In the genomic region with DNA sequence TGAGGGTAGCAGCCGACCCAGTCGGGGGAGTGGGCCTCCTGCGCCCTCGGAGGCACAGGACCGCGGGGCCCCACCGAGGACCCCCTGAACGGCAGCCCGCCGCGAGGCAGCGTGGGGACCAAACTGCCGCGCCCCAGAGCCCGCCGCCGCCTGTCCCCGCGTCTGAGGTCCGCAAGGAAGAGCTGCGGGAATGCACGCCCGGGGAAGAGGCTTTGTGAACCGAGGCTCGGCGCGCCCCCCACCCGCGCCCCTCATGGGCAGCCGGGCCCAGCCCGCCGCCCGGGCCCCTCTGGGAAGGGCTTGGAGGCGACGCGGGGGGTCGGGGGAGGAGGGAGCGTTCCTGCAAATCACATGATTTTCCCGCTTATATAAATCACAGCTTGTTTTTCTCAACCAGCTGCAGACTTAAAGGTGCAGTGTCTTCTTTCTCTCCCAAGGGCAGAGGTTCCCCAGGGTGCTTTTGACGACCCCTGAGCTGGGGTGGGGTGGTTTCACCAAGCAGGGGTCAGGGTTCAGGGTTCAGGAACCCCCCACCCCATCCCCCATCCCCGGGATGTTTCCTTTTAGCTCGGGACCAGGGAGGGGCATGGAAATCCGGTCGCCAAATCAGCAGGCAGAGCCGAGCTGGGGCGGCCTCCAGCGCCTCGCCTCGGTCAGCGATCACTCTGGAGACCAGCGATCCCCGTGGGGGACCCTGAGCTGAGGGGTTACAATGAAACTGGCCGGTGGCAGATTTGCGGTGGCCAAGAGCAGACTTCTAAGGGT, we compare ENCODE assay signal across 8 cellular contexts.
DNase-seq lines count a peak whose midpoint lies in the region; ATAC-seq and TF ChIP-seq lines count a peak whose summit lies in the region.

No MANE protein-coding gene starts in this region.

- no peaks in the 10 kb centered on the region for H3K36me3 Mint-ChIP-seq in activated naive CD4-positive, alpha-beta T cell treated with anti-CD3 and anti-CD28 coated beads, Interleukin-2, amount 50 U/mL, for 24 hours
- no peaks in the 10 kb centered on the region for H3K36me3 Mint-ChIP-seq in nephron (ENCODE audit: low read depth)

- ATAC-seq in HG02588 (IDR thresholded peaks at IDR 0.05; ENCODE audit: unreplicated experiment) (no peak), GM18858 (IDR thresholded peaks at IDR 0.05; ENCODE audit: unreplicated experiment) (no peak), HG03108 (IDR thresholded peaks at IDR 0.05; ENCODE audit: unreplicated experiment) (no peak)

- H3K9me3 Mint-ChIP-seq in activated naive CD4-positive, alpha-beta T cell treated with anti-CD3 and anti-CD28 coated beads, Interleukin-2, amount 50 U/mL, for 24 hours = no peaks in the 10 kb centered on the region
- no peaks in the 10 kb centered on the region for H3K9me3 Mint-ChIP-seq in nephron

- H3K27ac Mint-ChIP-seq in activated naive CD4-positive, alpha-beta T cell treated with anti-CD3 and anti-CD28 coated beads, Interleukin-2, amount 50 U/mL, for 24 hours = peak overlapping the region; percentile 90
- peak overlapping the region; percentile 100 for H3K27ac Mint-ChIP-seq in nephron

- DNase-seq in EL = peak; percentile 59
- peak; percentile 48 to 49 for DNase-seq in NCI-H1930 (lab: John Stamatoyannopoulos, UW)
- DNase-seq in globus pallidus (ENCODE audit: low spot score) = peak; percentile 79

- no peaks in the 10 kb centered on the region for H3K27me3 Mint-ChIP-seq in activated naive CD4-positive, alpha-beta T cell treated with anti-CD3 and anti-CD28 coated beads, Interleukin-2, amount 50 U/mL, for 24 hours
- no peaks in the 10 kb centered on the region for H3K27me3 Mint-ChIP-seq in nephron (ENCODE audit: low read depth)

- H3K4me3 Mint-ChIP-seq in activated naive CD4-positive, alpha-beta T cell treated with anti-CD3 and anti-CD28 coated beads, Interleukin-2, amount 50 U/mL, for 24 hours = peak overlapping the region; percentile 86
- peak overlapping the region; percentile 85 to 89 (median 86) for H3K4me3 Mint-ChIP-seq in nephron

- peak in 1 of 3 experiments; percentile 25 for TF ChIP-seq CTCF in nephron (IDR thresholded peaks at IDR 0.05; ENCODE audit: unreplicated experiment in 3 of 3)

- H3K4me1 Mint-ChIP-seq in activated naive CD4-positive, alpha-beta T cell treated with anti-CD3 and anti-CD28 coated beads, Interleukin-2, amount 50 U/mL, for 24 hours = peaks cover 61% of the 10 kb centered on the region
- H3K4me1 Mint-ChIP-seq in nephron = peaks cover 77% of the 10 kb centered on the region
